In genomic region chr11:37124384-37124783, GRCh38 we compare ENCODE assay signal across 20 cellular contexts.
DNase-seq lines count a peak whose midpoint lies in the region; ATAC-seq, FAIRE-seq and TF ChIP-seq lines count a peak whose summit lies in the region.
"Had no signal": no experiment of that assay in that cellular context is flagged by ENCODE, and none has a peak within 500 bp of the region (broad histone marks: within the 10 kb centered on the region; RNA-seq: fewer than 3 reads in every experiment).

No MANE protein-coding gene starts in this region.

- H2BK5ac ChIP-seq in IMR-90 (ENCODE audit: low read depth, low read length, poor library complexity, severe bottlenecking) (no peak overlapping the region), mesenchymal stem cell (ENCODE audit: low read depth, low read length, poor library complexity, severe bottlenecking) (no peak overlapping the region)

- no peak overlapping the region for H2AK9ac ChIP-seq in IMR-90 (replicated peaks; ENCODE audit: low read depth, low read length, poor library complexity)

- BruUV-seq in IMR-90 (replicated peaks; lab: Mats Ljungman, UMichigan) = no TSS peak

- H3K79me1 ChIP-seq in IMR-90 (ENCODE audit: low read depth in 1 of 2, low read length in 2 of 2) = no peaks in the 10 kb centered on the region
- no peaks in the 10 kb centered on the region for H3K79me1 ChIP-seq in mesenchymal stem cell (replicated peaks; ENCODE audit: low read length, poor library complexity, severe bottlenecking)

- TF ChIP-seq EP300 in A549 (IDR thresholded peaks at IDR 0.05) = no peak

- dilution Hi-C loops in IMR-90 (cut with HindIII; ENCODE audit: low sequenced_read_pairs, unreplicated experiment) = no loop called here

- H4K5ac ChIP-seq in IMR-90 (ENCODE audit: low read depth, low read length) = no peak overlapping the region

- H2AFZ ChIP-seq in IMR-90 (replicated peaks; ENCODE audit: low read length, poor library complexity) (no peak overlapping the region), mesenchymal stem cell (ENCODE audit: low read depth, low read length) (no peak overlapping the region)

- in situ Hi-C loops in IMR-90 (cut with MboI; ENCODE audit: low sequenced_read_pairs) = no loop called here

- no peak for TF ChIP-seq CTCF in A549 (IDR thresholded peaks at IDR 0.05)
- TF ChIP-seq CTCF in IMR-90 (conservative IDR thresholded peaks at IDR 0.05; ENCODE audit: low read depth, low read length) = no peak
- TF ChIP-seq CTCF in bronchial epithelial cell (IDR thresholded peaks at IDR 0.05; ENCODE audit: insufficient read depth, low read length, severe bottlenecking) = no peak

- FAIRE-seq in A549 (lab: Jason Lieb, UNC) (no peak), bronchial epithelial cell (lab: Jason Lieb, UNC) (no peak)
- FAIRE-seq: G401.6, GM12878, H54 had no signal

- TF ChIP-seq POLR2A in A549 (IDR thresholded peaks at IDR 0.05; ENCODE audit: low read length) = no peak
- TF ChIP-seq POLR2A in IMR-90 (IDR thresholded peaks at IDR 0.05; ENCODE audit: low read depth, low read length) = no peak

- H3K56ac ChIP-seq in IMR-90 (ENCODE audit: extremely low read depth, insufficient read depth, low read length) = no peak overlapping the region

- no peak overlapping the region for H4K91ac ChIP-seq in IMR-90 (ENCODE audit: insufficient read depth, low read depth, low read length)
- H4K91ac ChIP-seq in mesenchymal stem cell (ENCODE audit: low read length) = no peak overlapping the region

- no peak overlapping the region for H2BK12ac ChIP-seq in mesenchymal stem cell (ENCODE audit: low read length in 2 of 2)

- no peak overlapping the region for H3K23ac ChIP-seq in IMR-90 (ENCODE audit: low read depth, low read length)
- H3K23ac ChIP-seq in mesenchymal stem cell (ENCODE audit: low read length in 2 of 2) = no peak overlapping the region

- H4K20me1 ChIP-seq in IMR-90 (ENCODE audit: insufficient read depth, low read length) = no peaks in the 10 kb centered on the region
- H4K20me1 ChIP-seq: BLaER1 had no signal

- no peak overlapping the region for H2BK15ac ChIP-seq in IMR-90 (ENCODE audit: low read depth, low read length)
- no peak overlapping the region for H2BK15ac ChIP-seq in mesenchymal stem cell (ENCODE audit: low read depth, poor library complexity, severe bottlenecking)

- no peak overlapping the region for H3K4ac ChIP-seq in IMR-90 (ENCODE audit: low read depth, low read length)
- no peak overlapping the region for H3K4ac ChIP-seq in mesenchymal stem cell (ENCODE audit: low read depth in 1 of 2, low read length in 2 of 2)

- WGBS in A549 (ENCODE audit: missing lambda C conversion rate) = 0% methylated on average over 2 of the region's 2 CpGs
- 0% methylated on average over 1 of the region's 2 CpGs; no CpG with 5 or more reads in 1 of the 2 experiments for WGBS in IMR-90 (ENCODE audit: extremely low coverage in 2 of 2, insufficient read length in 1 of 2), 2 experiments
- 23% methylated on average over 2 of the region's 2 CpGs for WGBS in mesenchymal stem cell

- H3K4me1 ChIP-seq in A549 (no peaks in the 10 kb centered on the region), IMR-90 (ENCODE audit: control insufficient read depth, insufficient read depth, low read length) (no peaks in the 10 kb centered on the region), mesenchymal stem cell (ENCODE audit: control insufficient read depth, insufficient read depth, low read depth, low read length) (no peaks in the 10 kb centered on the region)
- H3K4me1 ChIP-seq: BLaER1 had no signal

- H3K4me2 ChIP-seq in A549 = no peak overlapping the region
- H3K4me2 ChIP-seq in IMR-90 (ENCODE audit: low read depth, low read length) = no peak overlapping the region
- no peak overlapping the region for H3K4me2 ChIP-seq in mesenchymal stem cell (ENCODE audit: low read length, poor library complexity, severe bottlenecking)
- H3K4me2 ChIP-seq: BLaER1 had no signal

- no peaks in the 10 kb centered on the region for H3K27me3 Mint-ChIP-seq in effector memory CD8-positive, alpha-beta T cell
- H3K27me3 Mint-ChIP-seq: CD4-positive, CD25-positive, alpha-beta regulatory T cell had no signal

- POLR2A ChIA-PET in A549 (lab: Yijun Ruan, JAX) (no interaction called here), IMR-90 (lab: Charles Lee; ENCODE audit: unreplicated experiment) (no interaction called here)

- H3K36me3 ChIP-seq in IMR-90 (ENCODE audit: control insufficient read depth, insufficient read depth, low read length) = no peaks in the 10 kb centered on the region
- no peaks in the 10 kb centered on the region for H3K36me3 ChIP-seq in bronchial epithelial cell (ENCODE audit: control insufficient read depth, insufficient read depth, low read length)
- no peaks in the 10 kb centered on the region for H3K36me3 ChIP-seq in mesenchymal stem cell (ENCODE audit: control insufficient read depth in 1 of 2, insufficient read depth in 2 of 2, low read depth in 1 of 2, low read length in 2 of 2)
- H3K36me3 ChIP-seq: BLaER1 had no signal

- H2AK5ac ChIP-seq in IMR-90 (ENCODE audit: low read depth, low read length) = no peak overlapping the region
- no peak overlapping the region for H2AK5ac ChIP-seq in mesenchymal stem cell (ENCODE audit: low read length, severe bottlenecking)

- H3K9me3 Mint-ChIP-seq in effector memory CD8-positive, alpha-beta T cell = peaks cover 0 to 9% of the 10 kb centered on the region in 2 donors

- H2BK120ac ChIP-seq in IMR-90 (ENCODE audit: low read depth, low read length) (no peak overlapping the region), mesenchymal stem cell (ENCODE audit: low read depth, low read length) (no peak overlapping the region)

- H3K4me3 ChIP-seq in A549 = no peak overlapping the region
- no peak overlapping the region for H3K4me3 ChIP-seq in IMR-90 (ENCODE audit: insufficient read depth, low read depth, low read length)
- H3K4me3 ChIP-seq in bronchial epithelial cell (ENCODE audit: low read depth, low read length) = no peak overlapping the region
- no peak overlapping the region for H3K4me3 ChIP-seq in mesenchymal stem cell (ENCODE audit: insufficient read depth in 1 of 2, low read depth in 1 of 2, low read length in 2 of 2)
- H3K4me3 ChIP-seq: BLaER1, GM12878 had no signal

- no peaks in the 10 kb centered on the region for H3K36me3 Mint-ChIP-seq in effector memory CD8-positive, alpha-beta T cell (ENCODE audit: insufficient read depth)
- H3K36me3 Mint-ChIP-seq: CD4-positive, CD25-positive, alpha-beta regulatory T cell had no signal

- H4K8ac ChIP-seq in IMR-90 (ENCODE audit: low read depth in 2 of 2, low read length in 2 of 2) (no peak overlapping the region), mesenchymal stem cell (ENCODE audit: low read length) (no peak overlapping the region)

- TF ChIP-seq RAD21 in A549 (conservative IDR thresholded peaks at IDR 0.05 in 1 of 2, IDR thresholded peaks at IDR 0.05 in 1 of 2) = no peak
- TF ChIP-seq RAD21 in IMR-90 (IDR thresholded peaks at IDR 0.05; ENCODE audit: low read length) = no peak

- H2BK20ac ChIP-seq in IMR-90 (ENCODE audit: low read depth, low read length) = no peak overlapping the region

- no peaks in the 10 kb centered on the region for H3K9me1 ChIP-seq in IMR-90 (ENCODE audit: insufficient read depth, low read length)

- no peaks in the 10 kb centered on the region for H3K4me1 Mint-ChIP-seq in effector memory CD8-positive, alpha-beta T cell (ENCODE audit: low read depth in 2 of 2)
- H3K4me1 Mint-ChIP-seq: CD4-positive, CD25-positive, alpha-beta regulatory T cell had no signal

- H3K27me3 ChIP-seq in IMR-90 (ENCODE audit: control insufficient read depth, insufficient read depth, low read length) (no peaks in the 10 kb centered on the region), bronchial epithelial cell (ENCODE audit: control insufficient read depth, insufficient read depth, low read length) (no peaks in the 10 kb centered on the region), mesenchymal stem cell (ENCODE audit: control insufficient read depth in 1 of 2, insufficient read depth in 1 of 2, low read length in 2 of 2) (no peaks in the 10 kb centered on the region)
- H3K27me3 ChIP-seq: BLaER1 had no signal

- H3K9me3 ChIP-seq in A549 (no peaks in the 10 kb centered on the region), IMR-90 (ENCODE audit: control insufficient read depth, insufficient read depth, low read length) (no peaks in the 10 kb centered on the region), mesenchymal stem cell (ENCODE audit: control insufficient read depth, low read length) (no peaks in the 10 kb centered on the region)
- H3K9me3 ChIP-seq: BLaER1 had no signal

- ATAC-seq in A549 (no peak), IMR-90 (ENCODE audit: low read depth) (no peak)
- no peak for ATAC-seq in effector memory CD8-positive, alpha-beta T cell (replicated peaks)
- ATAC-seq: GM12878 had no signal

- H3K27ac Mint-ChIP-seq in effector memory CD8-positive, alpha-beta T cell = no peak overlapping the region
- H3K27ac Mint-ChIP-seq: CD4-positive, CD25-positive, alpha-beta regulatory T cell had no signal

- H3K27ac ChIP-seq in A549 (no peak overlapping the region), IMR-90 (ENCODE audit: insufficient read depth, low read length) (no peak overlapping the region), mesenchymal stem cell (ENCODE audit: low read length, poor library complexity, severe bottlenecking) (no peak overlapping the region)
- H3K27ac ChIP-seq: BLaER1 had no signal

- no peak overlapping the region for H3K14ac ChIP-seq in IMR-90 (replicated peaks; ENCODE audit: low read depth, low read length)
- no peak overlapping the region for H3K14ac ChIP-seq in mesenchymal stem cell (ENCODE audit: low read length in 2 of 2)

- no peak overlapping the region for H3K4me3 Mint-ChIP-seq in effector memory CD8-positive, alpha-beta T cell
- H3K4me3 Mint-ChIP-seq: CD4-positive, CD25-positive, alpha-beta regulatory T cell had no signal

- CTCF ChIA-PET in A549 (lab: Yijun Ruan, JAX) (no interaction called here), IMR-90 (lab: Yijun Ruan, JAX) (no interaction called here)

- H3K18ac ChIP-seq in IMR-90 (ENCODE audit: low read depth, low read length) = no peak overlapping the region
- H3K18ac ChIP-seq in mesenchymal stem cell (ENCODE audit: low read depth in 1 of 2, low read length in 2 of 2) = no peak overlapping the region

- H3K9ac ChIP-seq in IMR-90 (ENCODE audit: low read depth, low read length) (no peak overlapping the region), mesenchymal stem cell (ENCODE audit: low read length) (no peak overlapping the region)
- H3K9ac ChIP-seq: BLaER1 had no signal

- intact Hi-C loops in IMR-90 (cut with micrococcal nuclease) = no loop called here

- no peak for DNase-seq in A549 (ENCODE audit: low read depth in 1 of 2, low spot score in 1 of 2)
- no peak for DNase-seq in IMR-90
- DNase-seq in bronchial epithelial cell (ENCODE audit: low read depth) = peak; percentile 8
- DNase-seq in mesenchymal stem cell = peak; percentile 6
- DNase-seq in NCI-H1105 treated with DMSO at 0.1 percent for 48 hours (lab: John Stamatoyannopoulos, UW) = no peak
- DNase-seq in effector memory CD8-positive, alpha-beta T cell = no peak
- no peak for DNase-seq in NCI-H82 (lab: John Stamatoyannopoulos, UW)
- DNase-seq: CD4-positive, CD25-positive, alpha-beta regulatory T cell; DMS53; Karpas-422; NCI-H1092 treated with DMSO at 0.1 percent for 48 hours; NCI-H2029; NCI-H446; NCI-H526; RPMI8226; SHP77 treated with DMSO at 0.1 percent for 48 hours had no signal

TF ChIP-seq in A549, 52 proteins besides CTCF, POLR2A, EP300 and RAD21 (continues in another document):
- TF ChIP-seq NFE2L2 (conservative IDR thresholded peaks at IDR 0.05; ENCODE audit: low read length) = no peak

TF ChIP-seq in IMR-90, 13 proteins besides CTCF, POLR2A, EP300 and RAD21 (continues in another document):
- TF ChIP-seq MAFK (IDR thresholded peaks at IDR 0.05; ENCODE audit: low read depth, low read length) = peak; percentile 51; the same call in 1 of the 2 replicates

Comparison
In these comparisons a context has a peak if more than half of its experiments do, and no peak if none do; other contexts are left out.
1. DNase-seq: peak in bronchial epithelial cell (single experiment) and mesenchymal stem cell (single experiment); none in A549 (0 of 2), IMR-90 (single experiment), NCI-H1105 treated with DMSO at 0.1 percent for 48 hours (single experiment), effector memory CD8-positive, alpha-beta T cell (0 of 3) and NCI-H82 (single experiment).